Comparison of ENCODE assay signal across 17 cellular contexts in the genomic region with DNA sequence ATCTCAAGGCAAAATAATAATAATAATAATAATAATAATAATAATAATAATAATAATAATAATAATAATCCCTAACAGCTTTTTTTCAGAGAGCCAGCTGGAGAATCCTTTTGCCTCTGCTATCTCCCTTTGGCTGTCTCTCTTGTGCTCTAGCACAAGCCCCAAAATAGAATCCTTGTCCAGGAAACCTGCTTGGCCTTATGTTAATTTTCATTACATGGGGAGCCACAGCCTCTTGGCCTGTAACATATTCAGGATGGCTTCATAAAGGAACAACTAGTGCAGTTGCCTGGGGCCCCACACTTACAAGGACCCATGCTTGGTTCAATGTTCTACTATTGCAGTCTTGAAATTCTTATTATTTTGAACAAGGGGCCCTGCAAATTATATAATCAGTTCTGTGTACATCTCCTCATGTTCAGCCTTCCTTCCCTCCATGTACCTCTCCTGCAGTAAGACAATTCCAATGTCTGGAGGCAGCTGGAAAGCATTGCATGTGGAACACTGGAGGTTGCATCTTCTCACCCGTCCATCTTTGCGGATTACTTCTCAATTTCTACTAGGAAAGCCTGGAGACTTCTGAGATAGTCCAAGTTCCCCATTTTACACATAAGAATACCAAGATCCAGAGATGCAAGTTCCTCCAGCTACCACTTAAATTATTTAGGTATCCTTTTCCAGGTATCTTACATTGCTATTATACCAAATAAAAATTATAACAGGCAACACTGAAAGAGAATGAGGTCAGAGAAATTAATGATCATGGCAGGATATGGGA. TPM values are rescaled to one million over a fixed set of nuclear protein-coding genes. Genes with fewer than 3 reads are reported as not detected.
DNase-seq lines count a peak whose midpoint lies in the region; ATAC-seq, FAIRE-seq and TF ChIP-seq lines count a peak whose summit lies in the region.
"Had no signal": no experiment of that assay in that cellular context is flagged by ENCODE, and none has a peak within 500 bp of the region (broad histone marks: within the 10 kb centered on the region; RNA-seq: fewer than 3 reads in every experiment).

No MANE protein-coding gene starts in this region.

- no peaks in the 10 kb centered on the region for H3K9me3 Mint-ChIP-seq in natural killer cell
- no peaks in the 10 kb centered on the region for H3K9me3 Mint-ChIP-seq in natural killer cell treated with Interleukin-12 subunit alpha and Interleukin-12 subunit beta and Interleukin-15 and Interleukin-18, amount 100 ng/mL, for 72 hours
- H3K9me3 Mint-ChIP-seq: CD8-positive, alpha-beta T cell; IgD-negative memory B cell had no signal

- no peak for TF ChIP-seq POLR2A in NB4 (IDR thresholded peaks at IDR 0.05; ENCODE audit: extremely low read depth, insufficient read length)

- no peak for DNase-seq in natural killer cell
- no peak for DNase-seq in natural killer cell treated with Interleukin-12 subunit alpha and Interleukin-12 subunit beta and Interleukin-15 and Interleukin-18, amount 100 ng/mL, for 72 hours (ENCODE audit: low spot score)
- peak; percentile 35 for DNase-seq in NB4 (ENCODE audit: low read depth)
- peak; percentile 76 for DNase-seq in cerebellum (ENCODE audit: low spot score)
- no peak for DNase-seq in NCI-H1694 (lab: John Stamatoyannopoulos, UW)
- DNase-seq in RCC 7860 (ENCODE audit: low spot score) = no peak
- DNase-seq in nucleus accumbens (lab: John Stamatoyannopoulos, UW) = no peak
- DNase-seq: CD8-positive, alpha-beta T cell; Kasumi-1; MM.1S; NCI-H1436 treated with DMSO at 0.1 percent for 48 hours; NCI-H2081; NCI-H748 treated with DMSO at 0.1 percent for 48 hours had no signal

- intact Hi-C loops in natural killer cell (cut with micrococcal nuclease) = no loop called here

- no peak overlapping the region for H3K4me3 Mint-ChIP-seq in natural killer cell
- no peak overlapping the region for H3K4me3 Mint-ChIP-seq in natural killer cell treated with Interleukin-12 subunit alpha and Interleukin-12 subunit beta and Interleukin-15 and Interleukin-18, amount 100 ng/mL, for 72 hours
- H3K4me3 Mint-ChIP-seq: CD8-positive, alpha-beta T cell; IgD-negative memory B cell had no signal

- no peak for ATAC-seq in natural killer cell
- no peak for ATAC-seq in natural killer cell treated with Interleukin-12 subunit alpha and Interleukin-12 subunit beta and Interleukin-15 and Interleukin-18, amount 100 ng/mL, for 72 hours
- ATAC-seq: CD8-positive, alpha-beta T cell; HCT116; Right ventricle myocardium inferior; SK-N-SH treated with all-trans-retinoic acid at 6 μM for 48 hours had no signal

- no peak for FAIRE-seq in RCC 7860 (lab: Jason Lieb, UNC)

- peaks cover 28 to 42% of the 10 kb centered on the region in 2 donors for H3K4me1 Mint-ChIP-seq in natural killer cell
- peaks cover 27 to 32% of the 10 kb centered on the region in 2 donors for H3K4me1 Mint-ChIP-seq in natural killer cell treated with Interleukin-12 subunit alpha and Interleukin-12 subunit beta and Interleukin-15 and Interleukin-18, amount 100 ng/mL, for 72 hours (ENCODE audit: low read depth in 2 of 2)

- no peaks in the 10 kb centered on the region for H3K36me3 Mint-ChIP-seq in natural killer cell
- H3K36me3 Mint-ChIP-seq in natural killer cell treated with Interleukin-12 subunit alpha and Interleukin-12 subunit beta and Interleukin-15 and Interleukin-18, amount 100 ng/mL, for 72 hours = no peaks in the 10 kb centered on the region
- H3K36me3 Mint-ChIP-seq: CD8-positive, alpha-beta T cell had no signal

- no peaks in the 10 kb centered on the region for H3K27me3 Mint-ChIP-seq in natural killer cell (ENCODE audit: low read depth in 2 of 2)
- H3K27me3 Mint-ChIP-seq in natural killer cell treated with Interleukin-12 subunit alpha and Interleukin-12 subunit beta and Interleukin-15 and Interleukin-18, amount 100 ng/mL, for 72 hours = no peaks in the 10 kb centered on the region

- TF ChIP-seq CTCF in natural killer cell (IDR thresholded peaks at IDR 0.05) = no peak
- no peak for TF ChIP-seq CTCF in NB4 (IDR thresholded peaks at IDR 0.05; ENCODE audit: low read depth, low read length)

- H3K4me3 ChIP-seq in NB4 (ENCODE audit: low read depth, low read length) = no peak overlapping the region

- peak overlapping the region; percentile 46 to 63 for H3K27ac Mint-ChIP-seq in natural killer cell
- peak overlapping the region in 1 of 2 donors; percentile 5 for H3K27ac Mint-ChIP-seq in natural killer cell treated with Interleukin-12 subunit alpha and Interleukin-12 subunit beta and Interleukin-15 and Interleukin-18, amount 100 ng/mL, for 72 hours
- H3K27ac Mint-ChIP-seq: IgD-negative memory B cell had no signal

RNA-seq across cellular contexts. Expression of a gene that starts 37.8 kb away (rescaled TPM):
- total RNA-seq in natural killer cell (100 to 1,000 TPM; 386 to 519 (median 456) TPM), cerebellum (41.6 TPM)
- 10 to 100 TPM; 26.8 to 45.5 TPM for total RNA-seq in natural killer cell treated with Interleukin-12 subunit alpha and Interleukin-12 subunit beta and Interleukin-15 and Interleukin-18, amount 100 ng/mL, for 72 hours

Comparison
In these comparisons a context has a peak if more than half of its experiments do, and no peak if none do; other contexts are left out.
1. DNase-seq: peak in NB4 (single experiment) and cerebellum (single experiment); none in natural killer cell (single experiment), natural killer cell treated with Interleukin-12 subunit alpha and Interleukin-12 subunit beta and Interleukin-15 and Interleukin-18, amount 100 ng/mL, for 72 hours (single experiment), NCI-H1694 (single experiment), RCC 7860 (single experiment) and nucleus accumbens (0 of 56).